ENCODE assay signal across 33 cellular contexts in the genomic region with DNA sequence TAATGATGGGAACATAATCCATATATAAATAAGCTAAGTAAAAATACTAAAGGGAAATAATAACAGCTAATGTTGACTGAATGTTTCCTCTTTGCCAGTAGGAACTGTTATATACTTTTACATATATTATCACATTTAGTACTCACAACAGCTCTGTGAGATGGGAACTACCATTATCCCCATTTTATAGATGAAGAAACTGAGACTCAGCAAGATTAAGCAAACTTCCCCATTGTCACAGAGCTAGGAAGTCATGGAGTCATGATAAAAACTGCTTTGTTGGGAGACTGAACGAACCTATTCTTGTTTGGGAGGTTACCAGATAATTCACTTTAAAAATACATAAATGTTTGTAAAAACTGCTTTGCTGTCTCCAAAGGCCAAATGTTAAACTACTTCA. TPM values are rescaled to one million over a fixed set of nuclear protein-coding genes. Genes with fewer than 3 reads are reported as not detected.
"Had no signal": no experiment of that assay in that cellular context is flagged by ENCODE, and none has a peak within 500 bp of the region (broad histone marks: within the 10 kb centered on the region; RNA-seq: fewer than 3 reads in every experiment).

No MANE protein-coding gene starts in this region.

- H3K36me3 ChIP-seq: colonic mucosa, esophagus squamous epithelium, gastrocnemius medialis, left lung, lower lobe of right lung had no signal

- DNase-seq: colonic mucosa; cortex of kidney; effector CD8-positive, alpha-beta T cell; effector memory CD8-positive, alpha-beta T cell; endodermal cell; erythroblast; esophagus squamous epithelium; foreskin fibroblast; foreskin melanocyte; gastrocnemius medialis; glutamatergic neuron; head of caudate nucleus; hippocampal formation; left cardiac atrium; left lung; left ventricle myocardium superior; lower lobe of right lung; mesenchymal stem cell; mucosa of descending colon; naive B cell had no signal

- H3K4me1 ChIP-seq: colonic mucosa, esophagus squamous epithelium, gastrocnemius medialis, left lung, lower lobe of right lung had no signal

- H3K27me3 ChIP-seq: colonic mucosa had no signal

- ATAC-seq: effector memory CD8-positive, alpha-beta T cell; esophagus mucosa; gastrocnemius medialis; left cardiac atrium; left lung; left ventricle myocardium superior; lower lobe of right lung; mucosa of descending colon had no signal

- H3K27ac ChIP-seq: colonic mucosa, epithelial cell of prostate, esophagus squamous epithelium, gastrocnemius medialis, left lung, lower lobe of right lung had no signal

- H3K4me3 ChIP-seq: colonic mucosa, esophagus squamous epithelium, gastrocnemius medialis, left lung, lower lobe of right lung, mucosa of descending colon had no signal

- FAIRE-seq: endometrium, islet of Langerhans, keratinocyte had no signal

- H3K9me3 ChIP-seq: colonic mucosa, esophagus squamous epithelium, gastrocnemius medialis, left lung, lower lobe of right lung, mucosa of descending colon had no signal

RNA-seq across cellular contexts. Expression of a gene that starts 23.4 kb away (rescaled TPM):
- total RNA-seq: colonic mucosa, dermis microvascular lymphatic vessel endothelial cell, esophagus mucosa, esophagus squamous epithelium, glomerular endothelial cell, kidney epithelial cell, left cardiac atrium, left lung, left ventricle myocardium superior, lower leg skin, lower lobe of right lung, lung microvascular endothelial cell, mesenteric fat pad, mesothelial cell of epicardium, mucosa of descending colon, myocyte had no signal
- polyA plus RNA-seq: keratinocyte had no signal

RNA-seq across cellular contexts. Expression of a gene that starts 32.0 kb away (rescaled TPM):
- total RNA-seq: colonic mucosa had no signal
